8 cellular contexts compared by ENCODE assay signal in genomic region chr15:33201376-33202189, GRCh38. TPM values are rescaled to one million over a fixed set of nuclear protein-coding genes. Genes with fewer than 3 reads are reported as not detected.
A peak's percentile ranks its signal among the peaks of the same experiment; 100 is the strongest.
DNase-seq lines count a peak whose midpoint lies in the region; ATAC-seq, FAIRE-seq and TF ChIP-seq lines count a peak whose summit lies in the region.

No MANE protein-coding gene starts in this region.

- CTCF ChIA-PET in CD8-positive, alpha-beta T cell (lab: Charles Lee): no interaction called here

- no peak overlapping the region for H3K27ac ChIP-seq in CD8-positive, alpha-beta T cell (ENCODE audit: low read depth, low read length)
- no peak overlapping the region for H3K27ac ChIP-seq in right atrium auricular region
- H3K27ac ChIP-seq in small intestine (ENCODE audit: low read depth in 1 of 2, low read length in 1 of 2): peak overlapping the region in 1 of 2 donors; percentile 45

- no peaks in the 10 kb centered on the region for H3K9me3 ChIP-seq in CD8-positive, alpha-beta T cell (ENCODE audit: low read length)
- no peaks in the 10 kb centered on the region for H3K9me3 ChIP-seq in right atrium auricular region
- no peaks in the 10 kb centered on the region for H3K9me3 ChIP-seq in small intestine (ENCODE audit: control insufficient read depth, low read depth)

- peak overlapping the region; percentile 45 for H3K4me3 Mint-ChIP-seq in CD8-positive, alpha-beta T cell

- peak overlapping the region; percentile 24 for H3K27ac Mint-ChIP-seq in CD8-positive, alpha-beta T cell

- peak; percentile 46 for ATAC-seq in CD8-positive, alpha-beta T cell
- ATAC-seq in GM19372 (IDR thresholded peaks at IDR 0.05; ENCODE audit: low read depth, unreplicated experiment) (peak; percentile 72), HG03442 (IDR thresholded peaks at IDR 0.05; ENCODE audit: unreplicated experiment) (peak; percentile 85)

- H3K36me3 Mint-ChIP-seq in CD8-positive, alpha-beta T cell: no peaks in the 10 kb centered on the region

- no peaks in the 10 kb centered on the region for H3K36me3 ChIP-seq in CD8-positive, alpha-beta T cell (ENCODE audit: insufficient read depth, low read length)
- H3K36me3 ChIP-seq in right atrium auricular region: no peaks in the 10 kb centered on the region
- no peaks in the 10 kb centered on the region for H3K36me3 ChIP-seq in small intestine (ENCODE audit: control insufficient read depth in 2 of 2, insufficient read depth in 2 of 2, low read length in 2 of 2)

- POLR2A ChIA-PET in CD8-positive, alpha-beta T cell (lab: Charles Lee): interaction anchor here (1.7 kb wide), 1 partner anchor 10 kb away, joined by 5 read pairs; no protein-coding TSS in a partner anchor

- no peak for TF ChIP-seq CTCF in CD8-positive, alpha-beta T cell (IDR thresholded peaks at IDR 0.05)
- no peak for TF ChIP-seq CTCF in right atrium auricular region (IDR thresholded peaks at IDR 0.05)

- peaks cover 3% of the 10 kb centered on the region for H3K4me1 ChIP-seq in CD8-positive, alpha-beta T cell (ENCODE audit: insufficient read depth, low read length)
- peaks cover 0 to 4% of the 10 kb centered on the region in 2 donors for H3K4me1 ChIP-seq in right atrium auricular region
- peaks cover 0 to 3% of the 10 kb centered on the region in 2 donors for H3K4me1 ChIP-seq in small intestine (ENCODE audit: control insufficient read depth in 2 of 2, insufficient read depth in 1 of 2, low read depth in 1 of 2, low read length in 1 of 2)

- DNase-seq in CD8-positive, alpha-beta T cell: peak in 6 of 7 experiments; percentile 25 to 64 (median 35)
- peak; percentile 68 for DNase-seq in RKO (ENCODE audit: low spot score)
- peak in 3 of 4 experiments; percentile 4 to 14 (median 7) for DNase-seq in activated naive CD4-positive, alpha-beta T cell (lab: John Stamatoyannopoulos, UW)
- DNase-seq in right atrium auricular region (ENCODE audit: low spot score): peak; percentile 64
- DNase-seq in small intestine: peak; percentile 85
- DNase-seq in NCI-H1694 (lab: John Stamatoyannopoulos, UW): no peak

- H3K4me1 Mint-ChIP-seq in CD8-positive, alpha-beta T cell (ENCODE audit: low read depth): peaks cover 7% of the 10 kb centered on the region

- peak overlapping the region; percentile 15 for H3K4me3 ChIP-seq in CD8-positive, alpha-beta T cell (ENCODE audit: low read depth, low read length)
- H3K4me3 ChIP-seq in right atrium auricular region: peak overlapping the region in 1 of 2 donors; percentile 25
- H3K4me3 ChIP-seq in small intestine (ENCODE audit: low read depth in 1 of 2, low read length in 2 of 2): peak overlapping the region in 1 of 2 donors; percentile 8

- H3K27me3 ChIP-seq in CD8-positive, alpha-beta T cell (ENCODE audit: insufficient read depth, low read length): no peaks in the 10 kb centered on the region
- no peaks in the 10 kb centered on the region for H3K27me3 ChIP-seq in right atrium auricular region
- peaks cover 0 to 3% of the 10 kb centered on the region in 2 donors for H3K27me3 ChIP-seq in small intestine (ENCODE audit: control insufficient read depth in 2 of 2, insufficient read depth in 2 of 2, low read length in 2 of 2)

- intact Hi-C loops in CD8-positive, alpha-beta T cell (cut with DNase I, micrococcal nuclease): no loop called here

- 20 to 37% (median 23%) methylated on average over 11 of the region's 11 CpGs for WGBS in small intestine, 3 donors

- H3K9me3 Mint-ChIP-seq in CD8-positive, alpha-beta T cell: no peaks in the 10 kb centered on the region

- peaks cover 5% of the 10 kb centered on the region for H3K27me3 Mint-ChIP-seq in CD8-positive, alpha-beta T cell (ENCODE audit: low read depth)

- FAIRE-seq in small intestine (lab: Jason Lieb, UNC): no peak

RNA-seq across cellular contexts. Expression of gene FMN1, which starts 7.1 kb away (rescaled TPM):
- total RNA-seq in CD8-positive, alpha-beta T cell: under 1 TPM; 0.19 to 0.33 TPM
- total RNA-seq in right atrium auricular region: 1 to 10 TPM; 2.4 to 3.1 TPM
- 1 to 10 TPM in 1 of 3 donors, under 1 TPM in 2; 0.54 to 2.1 (median 0.89) TPM for polyA plus RNA-seq in small intestine
